In genomic region chr2:167136876-167137579, GRCh38 we compare ENCODE assay signal across 19 cellular contexts.
"Had no signal": no experiment of that assay in that cellular context is flagged by ENCODE, and none has a peak within 500 bp of the region (broad histone marks: within the 10 kb centered on the region; RNA-seq: fewer than 3 reads in every experiment).

No MANE protein-coding gene starts in this region.

- FAIRE-seq: TTC549 had no signal

- H3K4me1 Mint-ChIP-seq: natural killer cell; stimulated activated memory B cell treated with anti-CD40 and anti-IgM and Interleukin-4, amounts not matched to agents 10 μg/mL and 1 μg/mL and 100 μg/mL, for 72 hours had no signal

- H3K27ac ChIP-seq: epithelial cell of prostate, gastrocnemius medialis, heart left ventricle, neutrophil, pancreas, sigmoid colon, spleen, testis, upper lobe of right lung had no signal

- H3K4me1 ChIP-seq: pancreas, spleen, testis, upper lobe of right lung had no signal

- H3K36me3 Mint-ChIP-seq: activated naive CD8-positive, alpha-beta T cell; natural killer cell; stimulated activated memory B cell treated with anti-CD40 and anti-IgM and Interleukin-4, amounts not matched to agents 10 μg/mL and 1 μg/mL and 100 μg/mL, for 72 hours had no signal

- H3K27me3 Mint-ChIP-seq: activated naive CD8-positive, alpha-beta T cell; effector memory CD8-positive, alpha-beta T cell; stimulated activated memory B cell treated with anti-CD40 and anti-IgM and Interleukin-4, amounts not matched to agents 10 μg/mL and 1 μg/mL and 100 μg/mL, for 72 hours had no signal

- H3K9me3 ChIP-seq: gastrocnemius medialis, heart left ventricle, neutrophil, pancreas, sigmoid colon, spleen, testis, upper lobe of right lung had no signal

- H3K36me3 ChIP-seq: gastrocnemius medialis, heart left ventricle, neutrophil, pancreas, sigmoid colon, spleen, upper lobe of right lung had no signal

- H3K4me3 ChIP-seq: gastrocnemius medialis, heart left ventricle, pancreas, sigmoid colon, testis, upper lobe of right lung had no signal

- H3K27me3 ChIP-seq: gastrocnemius medialis, heart left ventricle, neutrophil, pancreas, sigmoid colon, spleen, testis, upper lobe of right lung had no signal

- H3K9me3 Mint-ChIP-seq: stimulated activated memory B cell treated with anti-CD40 and anti-IgM and Interleukin-4, amounts not matched to agents 10 μg/mL and 1 μg/mL and 100 μg/mL, for 72 hours; T-helper 2 cell treated with Interferon-gamma antibody and Interleukin-4, amounts not matched to agents 5 μg/mL and 100 μg/mL, for 36 hours had no signal

- H3K27ac Mint-ChIP-seq: activated naive CD8-positive, alpha-beta T cell; effector memory CD8-positive, alpha-beta T cell; natural killer cell; stimulated activated memory B cell treated with anti-CD40 and anti-IgM and Interleukin-4, amounts not matched to agents 10 μg/mL and 1 μg/mL and 100 μg/mL, for 72 hours; T-helper 2 cell treated with Interferon-gamma antibody and Interleukin-4, amounts not matched to agents 5 μg/mL and 100 μg/mL, for 36 hours had no signal

- ATAC-seq: effector memory CD8-positive, alpha-beta T cell; gastrocnemius medialis; heart left ventricle; natural killer cell; pancreas; stimulated activated memory B cell treated with anti-CD40 and anti-IgM and Interleukin-4, amounts not matched to agents 10 μg/mL and 1 μg/mL and 100 μg/mL, for 72 hours; upper lobe of right lung had no signal

- H3K4me3 Mint-ChIP-seq: activated naive CD8-positive, alpha-beta T cell; effector memory CD8-positive, alpha-beta T cell; natural killer cell; stimulated activated memory B cell treated with anti-CD40 and anti-IgM and Interleukin-4, amounts not matched to agents 10 μg/mL and 1 μg/mL and 100 μg/mL, for 72 hours; T-helper 2 cell treated with Interferon-gamma antibody and Interleukin-4, amounts not matched to agents 5 μg/mL and 100 μg/mL, for 36 hours had no signal

- DNase-seq: activated CD4-positive, alpha-beta T cell treated with anti-CD3 and anti-CD28 coated beads, Interleukin-2, amount 50 U/mL, for 4 hours; activated T-cell treated with anti-CD3 and anti-CD28 coated beads for 4 hours; effector memory CD8-positive, alpha-beta T cell; gastrocnemius medialis; heart left ventricle; mesendoderm; natural killer cell; pancreas; sigmoid colon; spleen; stimulated activated CD4-positive, alpha-beta T cell treated with anti-CD3 and anti-CD28 coated beads, Interleukin-4, amount 100 ng/mL, for 4 hours; testis; upper lobe of right lung had no signal
